In genomic region chr5:135486679-135487395, GRCh38 we compare ENCODE assay signal across 16 cellular contexts. TPM values are rescaled to one million over a fixed set of nuclear protein-coding genes. Genes with fewer than 3 reads are reported as not detected.
DNase-seq lines count a peak whose midpoint lies in the region; ATAC-seq and TF ChIP-seq lines count a peak whose summit lies in the region.
"Had no signal": no experiment of that assay in that cellular context is flagged by ENCODE, and none has a peak within 500 bp of the region (broad histone marks: within the 10 kb centered on the region; RNA-seq: fewer than 3 reads in every experiment).

No MANE protein-coding gene starts in this region.

- no peaks in the 10 kb centered on the region for H3K79me2 ChIP-seq in GM23338 (replicated peaks; ENCODE audit: insufficient read depth)

- DNase-seq in NCI-H345 (lab: John Stamatoyannopoulos, UW) (peak; percentile 13), NCI-H345 treated with DMSO at 0.1 percent for 48 hours (lab: John Stamatoyannopoulos, UW; ENCODE audit: unreplicated experiment) (no peak), DMS 273 treated with DMSO at 0.1 percent for 48 hours (lab: John Stamatoyannopoulos, UW) (peak; percentile 42), NCI-H69 (lab: John Stamatoyannopoulos, UW) (peak; percentile 73), glutamatergic neuron (no peak), GM23338 (ENCODE audit: low spot score) (no peak)
- DNase-seq in T-helper 2 cell treated with Interferon-gamma antibody and Interleukin-4, amounts not matched to agents 5 μg/mL and 100 μg/mL, for 36 hours (ENCODE audit: low spot score) = no peak
- DNase-seq: COR-L47, GM23248, NCI-H1436 treated with DMSO at 0.1 percent for 48 hours, NCI-H526 treated with DMSO at 0.1 percent for 48 hours, PC-3 had no signal

- TF ChIP-seq CTCF in glutamatergic neuron (IDR thresholded peaks at IDR 0.05; ENCODE audit: partially characterized antibody, unreplicated experiment) (no peak), GM23338 (conservative IDR thresholded peaks at IDR 0.05; ENCODE audit: low read depth in 2 of 2) (no peak)

- no peaks in the 10 kb centered on the region for H3K36me3 Mint-ChIP-seq in glutamatergic neuron (ENCODE audit: unreplicated experiment)
- no peaks in the 10 kb centered on the region for H3K36me3 Mint-ChIP-seq in T-helper 2 cell treated with Interferon-gamma antibody and Interleukin-4, amounts not matched to agents 5 μg/mL and 100 μg/mL, for 36 hours (ENCODE audit: low read depth)
- no peaks in the 10 kb centered on the region for H3K36me3 Mint-ChIP-seq in GM23338 (ENCODE audit: low read depth)

- H3K27ac ChIP-seq in GM23338 (ENCODE audit: low read depth) = no peak overlapping the region
- H3K27ac ChIP-seq: GM23248, SK-N-MC had no signal

- H3K4me3 ChIP-seq in GM23338 = no peak overlapping the region
- H3K4me3 ChIP-seq: GM23248, SK-N-MC had no signal

- no peaks in the 10 kb centered on the region for H3K9me2 ChIP-seq in GM23338 (ENCODE audit: insufficient read depth)

- peaks cover 10% of the 10 kb centered on the region for H3K9me3 Mint-ChIP-seq in glutamatergic neuron (ENCODE audit: unreplicated experiment)
- no peaks in the 10 kb centered on the region for H3K9me3 Mint-ChIP-seq in T-helper 2 cell treated with Interferon-gamma antibody and Interleukin-4, amounts not matched to agents 5 μg/mL and 100 μg/mL, for 36 hours
- H3K9me3 Mint-ChIP-seq in GM23338 = peaks cover 5% of the 10 kb centered on the region; the same call in 2 of the 3 replicates

- H3K4me1 Mint-ChIP-seq in glutamatergic neuron (ENCODE audit: low read depth, unreplicated experiment) = peaks cover 38% of the 10 kb centered on the region
- no peaks in the 10 kb centered on the region for H3K4me1 Mint-ChIP-seq in T-helper 2 cell treated with Interferon-gamma antibody and Interleukin-4, amounts not matched to agents 5 μg/mL and 100 μg/mL, for 36 hours (ENCODE audit: low read depth)
- H3K4me1 Mint-ChIP-seq in GM23338 = peaks cover 40% of the 10 kb centered on the region

- H3K4me1 ChIP-seq in GM23338 (ENCODE audit: insufficient read depth) = peaks cover 53% of the 10 kb centered on the region

- peaks cover 28% of the 10 kb centered on the region for H4K20me1 ChIP-seq in GM23338 (replicated peaks; ENCODE audit: insufficient read depth)

- ATAC-seq in GM18520 (IDR thresholded peaks at IDR 0.05; ENCODE audit: unreplicated experiment) (no peak), GM23338 (no peak)
- ATAC-seq: PC-3 had no signal

- peaks cover 100% of the 10 kb centered on the region for H3K27me3 ChIP-seq in GM23338 (ENCODE audit: insufficient read depth)

- H3K36me3 ChIP-seq in GM23338 (ENCODE audit: insufficient read depth) = no peaks in the 10 kb centered on the region

- peaks cover 12% of the 10 kb centered on the region; the same call in 1 of the 2 replicates for H3F3A ChIP-seq in GM23338 (replicated peaks; ENCODE audit: low read depth)

- H3K27ac Mint-ChIP-seq in glutamatergic neuron (ENCODE audit: unreplicated experiment) (peak overlapping the region; percentile 38), GM23338 (no peak overlapping the region)
- no peak overlapping the region for H3K27ac Mint-ChIP-seq in T-helper 2 cell treated with Interferon-gamma antibody and Interleukin-4, amounts not matched to agents 5 μg/mL and 100 μg/mL, for 36 hours

- no peak overlapping the region for H2AFZ ChIP-seq in GM23338
- H2AFZ ChIP-seq: GM23248 had no signal

- no peak overlapping the region for H3K4me2 ChIP-seq in GM23338

- H3K4me3 Mint-ChIP-seq in glutamatergic neuron (ENCODE audit: unreplicated experiment) = no peak overlapping the region
- H3K4me3 Mint-ChIP-seq in T-helper 2 cell treated with Interferon-gamma antibody and Interleukin-4, amounts not matched to agents 5 μg/mL and 100 μg/mL, for 36 hours = no peak overlapping the region
- H3K4me3 Mint-ChIP-seq in GM23338 = no peak overlapping the region

- H3K27me3 Mint-ChIP-seq in glutamatergic neuron (ENCODE audit: unreplicated experiment) (peaks cover 7% of the 10 kb centered on the region), GM23338 (ENCODE audit: insufficient read depth, low read depth, poor library complexity) (peaks cover 85% of the 10 kb centered on the region)
- H3K27me3 Mint-ChIP-seq in T-helper 2 cell treated with Interferon-gamma antibody and Interleukin-4, amounts not matched to agents 5 μg/mL and 100 μg/mL, for 36 hours (ENCODE audit: low read depth) = peaks cover 66% of the 10 kb centered on the region

TF ChIP-seq in GM23338, 12 proteins besides CTCF, POLR2A, EP300 and RAD21 (continues in another document):
- no peak for TF ChIP-seq STAT1 (IDR thresholded peaks at IDR 0.05; ENCODE audit: unreplicated experiment)
- no peak for TF ChIP-seq POLR2AphosphoS5 (IDR thresholded peaks at IDR 0.05; ENCODE audit: low read depth)
- TF ChIP-seq EZH2phosphoT487 (IDR thresholded peaks at IDR 0.05; ENCODE audit: unreplicated experiment) = no peak
- no peak for TF ChIP-seq CREB1 (CRISPR knock-in tag; IDR thresholded peaks at IDR 0.05; ENCODE audit: low read depth)
- TF ChIP-seq ZNF331 (CRISPR knock-in tag; IDR thresholded peaks at IDR 0.05; ENCODE audit: low read depth) = no peak
- no peak for TF ChIP-seq JUNB (IDR thresholded peaks at IDR 0.05; ENCODE audit: unreplicated experiment)
- TF ChIP-seq ZNF462 (CRISPR knock-in tag; IDR thresholded peaks at IDR 0.05) = no peak

RNA-seq across cellular contexts. Expression of gene TIFAB, which starts 34.7 kb away (rescaled TPM):
- not detected for total RNA-seq in glutamatergic neuron (ENCODE audit: unreplicated experiment)
- total RNA-seq in GM23338 (2014; rRNA removed; shearing (Covaris generic)) = not detected in 2 replicates
- polyA plus RNA-seq in GM23338 (2016; fragmentation: Nextera tagmentation; extraction: Ambion mirVana) = not detected in 2 replicates
- total RNA-seq: A172, GM23248, HT1080, PC-3 had no signal
- polyA plus RNA-seq: GM23248 had no signal

RNA-seq across cellular contexts. Expression of gene DCANP1, which starts 39.7 kb away (rescaled TPM):
- not detected for total RNA-seq in glutamatergic neuron (ENCODE audit: unreplicated experiment)
- not detected in 2 replicates for total RNA-seq in GM23338 (2014; rRNA removed; shearing (Covaris generic))
- not detected in 2 replicates for polyA plus RNA-seq in GM23338 (2016; fragmentation: Nextera tagmentation; extraction: Ambion mirVana)
- total RNA-seq: A172, GM23248, HT1080, PC-3 had no signal
- polyA plus RNA-seq: GM23248 had no signal

RNA-seq across cellular contexts. Expression of gene NEUROG1, which starts 48.9 kb away (rescaled TPM):
- total RNA-seq in glutamatergic neuron (ENCODE audit: unreplicated experiment) = 222 TPM
- not detected in 2 replicates for total RNA-seq in GM23338 (2014; rRNA removed; shearing (Covaris generic))
- polyA plus RNA-seq in GM23338 (2016; fragmentation: Nextera tagmentation; extraction: Ambion mirVana) = 0.16 TPM in 1 of 2 replicates, not detected in the other
- total RNA-seq: A172, GM23248, HT1080, PC-3 had no signal
- polyA plus RNA-seq: GM23248 had no signal

Comparison
In these comparisons a context has a peak if more than half of its experiments do, and no peak if none do; other contexts are left out.
1. DNase-seq: peak in NCI-H345 (single experiment), DMS 273 treated with DMSO at 0.1 percent for 48 hours (single experiment) and NCI-H69 (single experiment); none in NCI-H345 treated with DMSO at 0.1 percent for 48 hours (single experiment), glutamatergic neuron (single experiment), T-helper 2 cell treated with Interferon-gamma antibody and Interleukin-4, amounts not matched to agents 5 μg/mL and 100 μg/mL, for 36 hours (single experiment) and GM23338 (single experiment).
2. RNA of gene NEUROG1, which starts 48.9 kb away (total RNA-seq): 222 TPM in glutamatergic neuron (single experiment); not detected in GM23338; every median in the first group is over 100 times any median in the second.